18 cellular contexts compared by ENCODE assay signal in genomic region chr1:94154989-94155388, GRCh38. TPM values are rescaled to one million over a fixed set of nuclear protein-coding genes. Genes with fewer than 3 reads are reported as not detected.
"Had no signal": no experiment of that assay in that cellular context is flagged by ENCODE, and none has a peak within 500 bp of the region (broad histone marks: within the 10 kb centered on the region; RNA-seq: fewer than 3 reads in every experiment).

No MANE protein-coding gene starts in this region.

- DNase-seq: activated CD4-positive, alpha-beta T cell treated with anti-CD3 and anti-CD28 coated beads for 4 hours; activated CD8-positive, alpha-beta memory T cell treated with anti-CD3 and anti-CD28 coated beads, Interleukin-2, amount 50 U/mL, for 48 hours; activated CD8-positive, alpha-beta T cell treated with anti-CD3 and anti-CD28 coated beads, Interleukin-2, amount 10 ng/mL, durations not matched to agents 7 days and 5 days; activated naive CD8-positive, alpha-beta T cell treated with anti-CD3 and anti-CD28 coated beads, Interleukin-2, amount 10 ng/mL, durations not matched to agents 7 days and 5 days; aorta; effector CD8-positive, alpha-beta T cell; glutamatergic neuron; pancreas; retina; stimulated activated CD4-positive, alpha-beta T cell treated with anti-CD3 and anti-CD28 coated beads, Interleukin-12 subunit alpha, Interleukin-12 subunit beta, amount 100 ng/mL, for 4 hours; stimulated activated CD4-positive, alpha-beta T cell treated with anti-CD3 and anti-CD28 coated beads, Interleukin-4, amount 100 ng/mL, for 1 hour; stimulated activated CD8-positive, alpha-beta memory T cell treated with anti-CD3 and anti-CD28 coated beads, Interleukin-4, amount 100 ng/mL, for 48 hours; stimulated activated naive CD8-positive, alpha-beta T cell treated with anti-CD3 and anti-CD28 coated beads, Interleukin-15, Interleukin-2, amounts not matched to agents 100 U/mL and 50 U/mL, for 24 hours; T-cell had no signal

- H3K4me3 ChIP-seq: cardiac muscle cell, coronary artery, pancreas, suprapubic skin had no signal

- ATAC-seq: activated CD8-positive, alpha-beta T cell treated with anti-CD3 and anti-CD28 coated beads, Interleukin-2, amount 10 ng/mL, durations not matched to agents 7 days and 5 days; left lobe of liver; pancreas; stimulated activated naive CD8-positive, alpha-beta T cell treated with anti-CD3 and anti-CD28 coated beads, Interleukin-15, Interleukin-2, amounts not matched to agents 100 U/mL and 50 U/mL, for 24 hours; T-cell had no signal

RNA-seq across cellular contexts. Expression of gene ABCA4, which starts 34.0 kb away (rescaled TPM):
- total RNA-seq: activated CD8-positive, alpha-beta T cell treated with anti-CD3 and anti-CD28 coated beads, Interleukin-2, amount 10 ng/mL, durations not matched to agents 7 days and 5 days; activated naive CD8-positive, alpha-beta T cell treated with anti-CD3 and anti-CD28 coated beads, Interleukin-2, amount 10 ng/mL, durations not matched to agents 7 days and 5 days; cardiac muscle cell; T-cell had no signal
